Comparison of ENCODE assay signal across 10 cellular contexts in genomic region chr7:69403169-69403568, GRCh38.
DNase-seq lines count a peak whose midpoint lies in the region; TF ChIP-seq lines count a peak whose summit lies in the region.
"Had no signal": no experiment of that assay in that cellular context is flagged by ENCODE, and none has a peak within 500 bp of the region (broad histone marks: within the 10 kb centered on the region; RNA-seq: fewer than 3 reads in every experiment).

No MANE protein-coding gene starts in this region.

- TF ChIP-seq CTCF in chondrocyte (IDR thresholded peaks at IDR 0.05): peak; percentile 65

- peaks cover 9% of the 10 kb centered on the region for H3K4me1 Mint-ChIP-seq in chondrocyte (ENCODE audit: low read depth)
- H3K4me1 Mint-ChIP-seq: activated naive CD4-positive, alpha-beta T cell treated with anti-CD3 and anti-CD28 coated beads, Interleukin-2, amount 10 ng/mL, durations not matched to agents 7 days and 5 days had no signal

- H3K9me3 Mint-ChIP-seq in chondrocyte (ENCODE audit: low read depth): no peaks in the 10 kb centered on the region

- DNase-seq in DMS53 (lab: John Stamatoyannopoulos, UW) (peak; percentile 9), DMS53 treated with DMSO at 0.1 percent for 48 hours (lab: John Stamatoyannopoulos, UW; ENCODE audit: unreplicated experiment) (no peak), NAMALWA (ENCODE audit: low spot score) (peak; percentile 73), chondrocyte (ENCODE audit: low spot score) (no peak), pons (ENCODE audit: low spot score) (peak; percentile 35), RKO (ENCODE audit: low spot score) (no peak), SW480 (ENCODE audit: low spot score) (no peak), kidney tubule cell (ENCODE audit: low spot score) (no peak)
- DNase-seq: activated naive CD4-positive, alpha-beta T cell treated with anti-CD3 and anti-CD28 coated beads, Interleukin-2, amount 10 ng/mL, durations not matched to agents 7 days and 5 days; effector CD4-positive, alpha-beta T cell had no signal

- H3K4me3 Mint-ChIP-seq in chondrocyte (ENCODE audit: unreplicated experiment): no peak overlapping the region
- H3K4me3 Mint-ChIP-seq: activated naive CD4-positive, alpha-beta T cell treated with anti-CD3 and anti-CD28 coated beads, Interleukin-2, amount 10 ng/mL, durations not matched to agents 7 days and 5 days had no signal

- no peak overlapping the region for H3K27ac Mint-ChIP-seq in chondrocyte (ENCODE audit: unreplicated experiment)
- H3K27ac Mint-ChIP-seq: activated naive CD4-positive, alpha-beta T cell treated with anti-CD3 and anti-CD28 coated beads, Interleukin-2, amount 10 ng/mL, durations not matched to agents 7 days and 5 days had no signal

- peaks cover 2% of the 10 kb centered on the region for H3K36me3 Mint-ChIP-seq in chondrocyte (ENCODE audit: low read depth)
- H3K36me3 Mint-ChIP-seq: activated naive CD4-positive, alpha-beta T cell treated with anti-CD3 and anti-CD28 coated beads, Interleukin-2, amount 10 ng/mL, durations not matched to agents 7 days and 5 days had no signal

- H3K27me3 Mint-ChIP-seq in chondrocyte (ENCODE audit: low read depth): no peaks in the 10 kb centered on the region
- H3K27me3 Mint-ChIP-seq: activated naive CD4-positive, alpha-beta T cell treated with anti-CD3 and anti-CD28 coated beads, Interleukin-2, amount 10 ng/mL, durations not matched to agents 7 days and 5 days had no signal

Comparison
In these comparisons a context has a peak if more than half of its experiments do, and no peak if none do; other contexts are left out.
1. DNase-seq: peak in DMS53 (single experiment), NAMALWA (single experiment) and pons (single experiment); none in DMS53 treated with DMSO at 0.1 percent for 48 hours (single experiment), chondrocyte (single experiment), RKO (single experiment), SW480 (single experiment) and kidney tubule cell (single experiment).